Comparison of ENCODE assay signal across 24 cellular contexts in the genomic region with DNA sequence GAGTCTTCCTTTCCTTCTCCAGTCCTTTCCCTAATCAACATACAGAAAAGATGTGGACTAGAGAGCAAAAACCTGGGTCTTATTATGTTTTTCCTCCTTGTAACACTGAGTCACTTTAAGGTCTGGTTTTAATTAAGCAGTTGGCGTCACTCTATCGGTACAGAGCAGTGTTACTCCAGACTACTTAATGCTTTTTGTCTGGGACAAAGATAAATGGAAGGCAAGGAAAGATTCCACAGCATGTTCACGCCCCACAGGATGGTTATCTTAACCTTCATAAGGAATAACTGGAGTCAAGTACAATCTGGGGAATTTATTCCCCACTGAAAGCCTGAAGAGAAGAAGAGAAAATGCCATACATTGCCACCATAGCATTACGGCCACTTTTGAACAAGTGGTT.
DNase-seq lines count a peak whose midpoint lies in the region; ATAC-seq and TF ChIP-seq lines count a peak whose summit lies in the region.
"Had no signal": no experiment of that assay in that cellular context is flagged by ENCODE, and none has a peak within 500 bp of the region (broad histone marks: within the 10 kb centered on the region; RNA-seq: fewer than 3 reads in every experiment).

No MANE protein-coding gene starts in this region.

- DNase-seq in EH (ENCODE audit: low read depth) = peak; percentile 78
- peak; percentile 41 for DNase-seq in HFFc6
- DNase-seq in epidermal melanocyte (ENCODE audit: insufficient read length, low spot score) = peak; percentile 17
- DNase-seq in osteocyte (ENCODE audit: extremely low spot score, unreplicated experiment) = no peak
- no peak for DNase-seq in Peyer's patch
- no peak for DNase-seq in amygdala (lab: John Stamatoyannopoulos, UW)
- DNase-seq in hippocampal formation (lab: John Stamatoyannopoulos, UW) = no peak
- DNase-seq: activated CD4-positive, CD25-positive, alpha-beta regulatory T cell treated with anti-CD3 and anti-CD28 coated beads, Interleukin-2, amount 50 U/mL, for 72 hours; activated CD8-positive, alpha-beta memory T cell treated with anti-CD3 and anti-CD28 coated beads for 24 hours; activated naive CD4-positive, alpha-beta T cell treated with Interleukin-2 at 50 U/mL for 16 hours; activated T-cell treated with anti-CD3 and anti-CD28 coated beads, Interleukin-2, amount 50 U/mL, for 4 hours; aorta; BE2C; H7; KBM-7; MM.1S; NCI-H1436 treated with DMSO at 0.1 percent for 48 hours; NCI-H2171; retina; T-cell; transverse colon had no signal

- ATAC-seq in HG02852 (IDR thresholded peaks at IDR 0.05; ENCODE audit: unreplicated experiment) = no peak
- ATAC-seq: activated T-cell treated with anti-CD3 and anti-CD28 coated beads, Interleukin-2, amount 50 U/mL, for 4 hours; naive thymus-derived CD4-positive, alpha-beta T cell; T-cell had no signal

- H3K4me1 ChIP-seq in Peyer's patch = no peaks in the 10 kb centered on the region
- H3K4me1 ChIP-seq: transverse colon had no signal

- H3K4me1 Mint-ChIP-seq in HFFc6 (ENCODE audit: low read depth) (peaks cover 17% of the 10 kb centered on the region), osteocyte (ENCODE audit: unreplicated experiment) (peaks cover 26% of the 10 kb centered on the region)
- H3K4me1 Mint-ChIP-seq: T-cell had no signal

- H3K36me3 ChIP-seq in Peyer's patch = no peaks in the 10 kb centered on the region
- H3K36me3 ChIP-seq: BE2C had no signal

- H3K27me3 ChIP-seq in Peyer's patch = no peaks in the 10 kb centered on the region
- H3K27me3 ChIP-seq: BE2C, transverse colon had no signal

- no peaks in the 10 kb centered on the region for H3K9me3 ChIP-seq in Peyer's patch
- H3K9me3 ChIP-seq: BE2C, transverse colon had no signal

- H3K36me3 Mint-ChIP-seq in HFFc6 (ENCODE audit: low read depth) (no peaks in the 10 kb centered on the region), osteocyte (ENCODE audit: unreplicated experiment) (peaks cover 26% of the 10 kb centered on the region)
- H3K36me3 Mint-ChIP-seq: naive thymus-derived CD4-positive, alpha-beta T cell had no signal

- TF ChIP-seq CTCF in HFFc6 (IDR thresholded peaks at IDR 0.05) = no peak
- no peak for TF ChIP-seq CTCF in osteocyte (IDR thresholded peaks at IDR 0.05)
- no peak for TF ChIP-seq CTCF in Peyer's patch (IDR thresholded peaks at IDR 0.05)

- TF ChIP-seq POLR2A in Peyer's patch (IDR thresholded peaks at IDR 0.05) = no peak

- H3K27ac Mint-ChIP-seq in HFFc6 = no peak overlapping the region
- peak overlapping the region; percentile 68 for H3K27ac Mint-ChIP-seq in osteocyte (ENCODE audit: unreplicated experiment)
- H3K27ac Mint-ChIP-seq: naive thymus-derived CD4-positive, alpha-beta T cell; stimulated activated naive CD8-positive, alpha-beta T cell treated with anti-CD3 and anti-CD28 coated beads, Interleukin-15, Interleukin-2, amounts not matched to agents 100 ng/mL and 50 ng/mL, for 24 hours; T-cell had no signal

- H3K27ac ChIP-seq in Peyer's patch = no peak overlapping the region
- H3K27ac ChIP-seq: transverse colon had no signal

- H3K4me3 ChIP-seq in Peyer's patch = no peak overlapping the region
- H3K4me3 ChIP-seq: transverse colon had no signal

- H3K9me3 Mint-ChIP-seq in HFFc6 (no peaks in the 10 kb centered on the region), osteocyte (ENCODE audit: unreplicated experiment) (no peaks in the 10 kb centered on the region)
- H3K9me3 Mint-ChIP-seq: activated T-cell treated with anti-CD3 and anti-CD28 coated beads, Interleukin-2, amount 50 U/mL, for 4 hours; stimulated activated naive CD8-positive, alpha-beta T cell treated with anti-CD3 and anti-CD28 coated beads, Interleukin-15, Interleukin-2, amounts not matched to agents 100 ng/mL and 50 ng/mL, for 24 hours; T-cell had no signal

- H3K27me3 Mint-ChIP-seq in HFFc6 (ENCODE audit: insufficient read depth) (peaks cover 3% of the 10 kb centered on the region), osteocyte (ENCODE audit: unreplicated experiment) (no peaks in the 10 kb centered on the region)
- H3K27me3 Mint-ChIP-seq: stimulated activated naive CD8-positive, alpha-beta T cell treated with anti-CD3 and anti-CD28 coated beads, Interleukin-15, Interleukin-2, amounts not matched to agents 100 ng/mL and 50 ng/mL, for 24 hours had no signal

- H3K4me3 Mint-ChIP-seq in HFFc6 (no peak overlapping the region), osteocyte (ENCODE audit: unreplicated experiment) (no peak overlapping the region)
- H3K4me3 Mint-ChIP-seq: activated T-cell treated with anti-CD3 and anti-CD28 coated beads, Interleukin-2, amount 50 U/mL, for 4 hours; naive thymus-derived CD4-positive, alpha-beta T cell; stimulated activated naive CD8-positive, alpha-beta T cell treated with anti-CD3 and anti-CD28 coated beads, Interleukin-15, Interleukin-2, amounts not matched to agents 100 ng/mL and 50 ng/mL, for 24 hours; T-cell had no signal

Comparison
In these comparisons a context has a peak if more than half of its experiments do, and no peak if none do; other contexts are left out.
1. DNase-seq: peak in EH (single experiment), HFFc6 (single experiment) and epidermal melanocyte (single experiment); none in osteocyte (single experiment), Peyer's patch (0 of 3), amygdala (0 of 56) and hippocampal formation (0 of 2).